Comparison of ENCODE assay signal across 1 cellular context in genomic region chr11:2734181-2735052, GRCh38.
TF ChIP-seq lines count a peak whose summit lies in the region.

No MANE protein-coding gene starts in this region.

TF ChIP-seq in K562, 482 proteins besides CTCF, POLR2A, EP300 and RAD21:
- TF ChIP-seq TSC22D4 (tag; IDR thresholded peaks at IDR 0.05), result no peak
- TF ChIP-seq NFIC (IDR thresholded peaks at IDR 0.05), result peak; percentile 60
